In genomic region chr11:95739108-95739507, GRCh38 we compare ENCODE assay signal across 19 cellular contexts. TPM values are rescaled to one million over a fixed set of nuclear protein-coding genes. Genes with fewer than 3 reads are reported as not detected.
DNase-seq lines count a peak whose midpoint lies in the region; ATAC-seq and TF ChIP-seq lines count a peak whose summit lies in the region.
"Had no signal": no experiment of that assay in that cellular context is flagged by ENCODE, and none has a peak within 500 bp of the region (broad histone marks: within the 10 kb centered on the region; RNA-seq: fewer than 3 reads in every experiment).

No MANE protein-coding gene starts in this region.

- 0% methylated on average over 1 of the region's 1 CpG for WGBS in suprapubic skin

- TF ChIP-seq EP300 in suprapubic skin (IDR thresholded peaks at IDR 0.05): no peak

- no peaks in the 10 kb centered on the region for H4K20me1 ChIP-seq in neural progenitor cell (ENCODE audit: low read depth)
- H4K20me1 ChIP-seq: BLaER1 had no signal

- H3K79me2 ChIP-seq in neural progenitor cell (ENCODE audit: low read depth): no peaks in the 10 kb centered on the region

- intact Hi-C loops in tibial artery (cut with DNase I; ENCODE audit: low total_unique reads): no loop called here
- intact Hi-C loops in activated T-helper 2 cell treated with anti-CD3 and anti-CD28 coated beads, Interferon-gamma antibody, Interleukin-2, Interleukin-4, amounts not matched to agents 10 μg/mL and 5 μg/mL and 100 μg/mL, durations not matched to agents 14 hours and 24 hours and 36 hours (cut with micrococcal nuclease): no loop called here

- H3K27me3 Mint-ChIP-seq in WTC11 (ENCODE audit: low read depth) (no peaks in the 10 kb centered on the region), neural progenitor cell (ENCODE audit: insufficient read depth, low read depth) (no peaks in the 10 kb centered on the region)
- H3K27me3 Mint-ChIP-seq in activated T-helper 2 cell treated with anti-CD3 and anti-CD28 coated beads, Interferon-gamma antibody, Interleukin-2, Interleukin-4, amounts not matched to agents 10 μg/mL and 5 μg/mL and 100 μg/mL, durations not matched to agents 14 hours and 24 hours and 36 hours (ENCODE audit: low read depth): peaks cover 3% of the 10 kb centered on the region

- H3K9me3 Mint-ChIP-seq in WTC11 (no peaks in the 10 kb centered on the region), neural progenitor cell (no peaks in the 10 kb centered on the region)
- H3K9me3 Mint-ChIP-seq in activated T-helper 2 cell treated with anti-CD3 and anti-CD28 coated beads, Interferon-gamma antibody, Interleukin-2, Interleukin-4, amounts not matched to agents 10 μg/mL and 5 μg/mL and 100 μg/mL, durations not matched to agents 14 hours and 24 hours and 36 hours: no peaks in the 10 kb centered on the region

- H3K27me3 ChIP-seq in neural progenitor cell (no peaks in the 10 kb centered on the region), suprapubic skin (no peaks in the 10 kb centered on the region), tibial artery (no peaks in the 10 kb centered on the region)
- H3K27me3 ChIP-seq: BLaER1, gastrocnemius medialis, ovary, transverse colon had no signal

- H3K4me3 Mint-ChIP-seq in WTC11 (no peak overlapping the region), neural progenitor cell (no peak overlapping the region)
- H3K4me3 Mint-ChIP-seq in activated T-helper 2 cell treated with anti-CD3 and anti-CD28 coated beads, Interferon-gamma antibody, Interleukin-2, Interleukin-4, amounts not matched to agents 10 μg/mL and 5 μg/mL and 100 μg/mL, durations not matched to agents 14 hours and 24 hours and 36 hours (ENCODE audit: low read depth): no peak overlapping the region

- H3F3A ChIP-seq in neural progenitor cell (ENCODE audit: low read depth): no peaks in the 10 kb centered on the region

- H3K4me3 ChIP-seq in GM12865 (ENCODE audit: low read depth, low read length) (no peak overlapping the region), neural progenitor cell (no peak overlapping the region), suprapubic skin (no peak overlapping the region), tibial artery (no peak overlapping the region)
- H3K4me3 ChIP-seq: BLaER1, gastrocnemius medialis, ovary, skin epidermis, transverse colon had no signal

- H3K9me3 ChIP-seq in neural progenitor cell (ENCODE audit: low read depth): no peaks in the 10 kb centered on the region
- no peaks in the 10 kb centered on the region for H3K9me3 ChIP-seq in suprapubic skin
- no peaks in the 10 kb centered on the region for H3K9me3 ChIP-seq in tibial artery
- H3K9me3 ChIP-seq: BLaER1, gastrocnemius medialis, ovary, transverse colon had no signal

- H3K27ac Mint-ChIP-seq in WTC11 (no peak overlapping the region), neural progenitor cell (no peak overlapping the region)
- no peak overlapping the region for H3K27ac Mint-ChIP-seq in activated T-helper 2 cell treated with anti-CD3 and anti-CD28 coated beads, Interferon-gamma antibody, Interleukin-2, Interleukin-4, amounts not matched to agents 10 μg/mL and 5 μg/mL and 100 μg/mL, durations not matched to agents 14 hours and 24 hours and 36 hours

- TF ChIP-seq CTCF in GM12865 (IDR thresholded peaks at IDR 0.05; ENCODE audit: insufficient read depth, low read depth, low read length, missing control alignments) (peak; percentile 29), WTC11 (IDR thresholded peaks at IDR 0.05) (no peak), neural progenitor cell (IDR thresholded peaks at IDR 0.05) (peak; percentile 48), suprapubic skin (IDR thresholded peaks at IDR 0.05) (no peak), tibial artery (IDR thresholded peaks at IDR 0.05) (no peak)

- H3K36me3 Mint-ChIP-seq in WTC11 (no peaks in the 10 kb centered on the region), neural progenitor cell (no peaks in the 10 kb centered on the region)
- no peaks in the 10 kb centered on the region for H3K36me3 Mint-ChIP-seq in activated T-helper 2 cell treated with anti-CD3 and anti-CD28 coated beads, Interferon-gamma antibody, Interleukin-2, Interleukin-4, amounts not matched to agents 10 μg/mL and 5 μg/mL and 100 μg/mL, durations not matched to agents 14 hours and 24 hours and 36 hours (ENCODE audit: low read depth)

- no peak for DNase-seq in GM12865 (ENCODE audit: low read depth)
- DNase-seq in WTC11 (ENCODE audit: low spot score): no peak
- DNase-seq in neural progenitor cell (ENCODE audit: low spot score): peak; percentile 8
- no peak for DNase-seq in suprapubic skin (ENCODE audit: low spot score in 2 of 2)
- no peak for DNase-seq in tibial artery
- DNase-seq in SIG-M5 treated with dmso at 0.1 percent for 504 hours (lab: John Stamatoyannopoulos, UW; ENCODE audit: unreplicated experiment): no peak
- DNase-seq in activated T-helper 2 cell treated with anti-CD3 and anti-CD28 coated beads, Interferon-gamma antibody, Interleukin-2, Interleukin-4, amounts not matched to agents 10 μg/mL and 5 μg/mL and 100 μg/mL, durations not matched to agents 14 hours and 24 hours and 36 hours (ENCODE audit: low spot score): no peak
- DNase-seq: activated effector memory CD4-positive, alpha-beta T cell treated with anti-CD3 and anti-CD28 coated beads, Interleukin-2, amount 50 U/mL, for 16 hours; DMS79 treated with DMSO at 0.1 percent for 48 hours; gastrocnemius medialis; NCI-H2081; NCI-H526; ovary; stimulated activated CD4-positive, alpha-beta T cell treated with anti-CD3 and anti-CD28 coated beads, Interleukin-4, amount 100 ng/mL, for 4 hours; transverse colon had no signal

- POLR2A ChIA-PET in WTC11 (lab: Charles Lee): no interaction called here

- CTCF ChIA-PET in WTC11 (lab: Charles Lee): interaction anchor here (0.6 to 3.1 kb wide), 12 partner anchors 10 to 672 kb away, joined by 3 to 13 read pairs (median 3); partner anchors contain the start of gene SRSF8

- H3K9ac ChIP-seq in neural progenitor cell: no peak overlapping the region
- H3K9ac ChIP-seq: BLaER1 had no signal

- TF ChIP-seq POLR2A in suprapubic skin (IDR thresholded peaks at IDR 0.05): no peak

- no peak overlapping the region for H3K4me2 ChIP-seq in neural progenitor cell
- H3K4me2 ChIP-seq: BLaER1 had no signal

- no peaks in the 10 kb centered on the region for H3K4me1 ChIP-seq in neural progenitor cell
- H3K4me1 ChIP-seq in suprapubic skin: no peaks in the 10 kb centered on the region
- peaks cover 0 to 24% (median 4%) of the 10 kb centered on the region in 4 donors for H3K4me1 ChIP-seq in tibial artery
- H3K4me1 ChIP-seq: transverse colon had no signal

- ATAC-seq in HG03354 (IDR thresholded peaks at IDR 0.05; ENCODE audit: poor library complexity, severe bottlenecking, unreplicated experiment) (peak; percentile 45), WTC11 (peak; percentile 65; the same call in 1 of the 2 replicates)
- ATAC-seq: gastrocnemius medialis, left lobe of liver had no signal

- H3K27ac ChIP-seq in neural progenitor cell (no peak overlapping the region), suprapubic skin (no peak overlapping the region), tibial artery (no peak overlapping the region)
- H3K27ac ChIP-seq: BLaER1, gastrocnemius medialis, ovary, skin epidermis, transverse colon had no signal

- no peak overlapping the region for H2AFZ ChIP-seq in neural progenitor cell (replicated peaks)

- H3K36me3 ChIP-seq in neural progenitor cell: no peaks in the 10 kb centered on the region
- H3K36me3 ChIP-seq in suprapubic skin: no peaks in the 10 kb centered on the region
- no peaks in the 10 kb centered on the region for H3K36me3 ChIP-seq in tibial artery
- H3K36me3 ChIP-seq: BLaER1, gastrocnemius medialis, ovary, transverse colon had no signal

- no peaks in the 10 kb centered on the region for H3K4me1 Mint-ChIP-seq in WTC11
- H3K4me1 Mint-ChIP-seq in neural progenitor cell: no peaks in the 10 kb centered on the region
- peaks cover 10% of the 10 kb centered on the region for H3K4me1 Mint-ChIP-seq in activated T-helper 2 cell treated with anti-CD3 and anti-CD28 coated beads, Interferon-gamma antibody, Interleukin-2, Interleukin-4, amounts not matched to agents 10 μg/mL and 5 μg/mL and 100 μg/mL, durations not matched to agents 14 hours and 24 hours and 36 hours (ENCODE audit: low read depth)

TF ChIP-seq in WTC11, 78 proteins besides CTCF, POLR2A, EP300 and RAD21 (continues in another document):
- no peak for TF ChIP-seq NR2C2 (CRISPR knock-in tag; IDR thresholded peaks at IDR 0.05)
- TF ChIP-seq FOXP4 (CRISPR knock-in tag; IDR thresholded peaks at IDR 0.05): no peak

RNA-seq across cellular contexts. Expression of gene FAM76B, which starts 50.5 kb away (rescaled TPM):
- total RNA-seq in WTC11 (2021) (30.0 to 32.0 TPM (median 30.0 TPM) in 3 replicates), neural progenitor cell (ENCODE audit: low replicate concordance) (92.7 and 139 TPM in 2 replicates), suprapubic skin (10 to 100 TPM; 17.2 to 56.2 (median 24.0) TPM)
- total RNA-seq in activated T-helper 2 cell treated with anti-CD3 and anti-CD28 coated beads, Interferon-gamma antibody, Interleukin-2, Interleukin-4, amounts not matched to agents 10 μg/mL and 5 μg/mL and 100 μg/mL, durations not matched to agents 14 hours and 24 hours and 36 hours: 46.6 and 49.7 TPM in 2 replicates

RNA-seq across cellular contexts. Expression of gene CEP57, which starts 51.2 kb away (rescaled TPM):
- total RNA-seq in WTC11 (2021) (67.6 to 70.7 TPM (median 70.2 TPM) in 3 replicates), neural progenitor cell (ENCODE audit: low replicate concordance) (136 and 185 TPM in 2 replicates), suprapubic skin (10 to 100 TPM; 20.7 to 80.9 (median 30.1) TPM)
- total RNA-seq in activated T-helper 2 cell treated with anti-CD3 and anti-CD28 coated beads, Interferon-gamma antibody, Interleukin-2, Interleukin-4, amounts not matched to agents 10 μg/mL and 5 μg/mL and 100 μg/mL, durations not matched to agents 14 hours and 24 hours and 36 hours: 88.3 and 94.5 TPM in 2 replicates

Comparison
In these comparisons a context has a peak if more than half of its experiments do, and no peak if none do; other contexts are left out.
1. CTCF ChIP-seq: peak in GM12865 (single experiment) and neural progenitor cell (single experiment); none in WTC11 (single experiment), suprapubic skin (0 of 2) and tibial artery (0 of 2).